Comparison of ENCODE assay signal across 24 cellular contexts in genomic region chr2:219832904-219833303, GRCh38.
"Had no signal": no experiment of that assay in that cellular context is flagged by ENCODE, and none has a peak within 500 bp of the region (broad histone marks: within the 10 kb centered on the region; RNA-seq: fewer than 3 reads in every experiment).

No MANE protein-coding gene starts in this region.

- H3K4me3 Mint-ChIP-seq: mesothelial cell of epicardium; naive B cell; nephron; neural crest cell; stimulated activated naive B cell treated with anti-CD40 and anti-IgM and Interleukin-4, amounts not matched to agents 10 μg/mL and 1 μg/mL and 100 μg/mL, for 72 hours; stimulated activated naive CD8-positive, alpha-beta T cell treated with anti-CD3 and anti-CD28 coated beads, Interleukin-15, Interleukin-2, amounts not matched to agents 100 ng/mL and 50 ng/mL, for 24 hours had no signal

- DNase-seq: head of caudate nucleus; hippocampal formation; kidney glomerular epithelial cell; left cardiac atrium; lower lobe of right lung; mammary epithelial cell; mesenchymal stem cell; naive B cell; nucleus accumbens; psoas muscle; right lobe of liver; stimulated activated CD4-positive, alpha-beta T cell treated with anti-CD3 and anti-CD28 coated beads, Interleukin-1b, Interleukin-23, amount 100 ng/mL, for 48 hours; stimulated activated CD4-positive, alpha-beta T cell treated with anti-CD3 and anti-CD28 coated beads, Interleukin-4, amount 100 ng/mL, for 1 hour; stimulated activated naive B cell treated with anti-CD40 and anti-IgM and Interleukin-4, amounts not matched to agents 10 μg/mL and 1 μg/mL and 100 μg/mL, for 72 hours; substantia nigra; upper lobe of left lung had no signal

- H3K79me2 ChIP-seq: parathyroid adenoma had no signal

- H3K4me3 ChIP-seq: lower lobe of right lung, psoas muscle, right lobe of liver, smooth muscle cell, tibial nerve, upper lobe of left lung had no signal

- H3K9ac ChIP-seq: parathyroid adenoma had no signal

- H3K36me3 Mint-ChIP-seq: naive B cell; stimulated activated naive B cell treated with anti-CD40 and anti-IgM and Interleukin-4, amounts not matched to agents 10 μg/mL and 1 μg/mL and 100 μg/mL, for 72 hours had no signal

- H3K4me1 Mint-ChIP-seq: naive B cell; neural crest cell; stimulated activated naive B cell treated with anti-CD40 and anti-IgM and Interleukin-4, amounts not matched to agents 10 μg/mL and 1 μg/mL and 100 μg/mL, for 72 hours had no signal

- ATAC-seq: left cardiac atrium, left lobe of liver, lower lobe of right lung, psoas muscle had no signal

- H2AFZ ChIP-seq: parathyroid adenoma had no signal

- H3K4me2 ChIP-seq: smooth muscle cell had no signal

- H3K27me3 Mint-ChIP-seq: naive B cell; stimulated activated naive B cell treated with anti-CD40 and anti-IgM and Interleukin-4, amounts not matched to agents 10 μg/mL and 1 μg/mL and 100 μg/mL, for 72 hours; stimulated activated naive CD8-positive, alpha-beta T cell treated with anti-CD3 and anti-CD28 coated beads, Interleukin-15, Interleukin-2, amounts not matched to agents 100 ng/mL and 50 ng/mL, for 24 hours had no signal

- H3K36me3 ChIP-seq: lower lobe of right lung, right lobe of liver, tibial nerve, upper lobe of left lung had no signal

- H3K27ac ChIP-seq: lower lobe of right lung, parathyroid adenoma, psoas muscle, right lobe of liver, tibial nerve, upper lobe of left lung had no signal

- H3K9me3 Mint-ChIP-seq: neural crest cell; stimulated activated naive CD8-positive, alpha-beta T cell treated with anti-CD3 and anti-CD28 coated beads, Interleukin-15, Interleukin-2, amounts not matched to agents 100 ng/mL and 50 ng/mL, for 24 hours had no signal

- H3K27me3 ChIP-seq: right lobe of liver, tibial nerve, upper lobe of left lung had no signal

- H3K9me3 ChIP-seq: lower lobe of right lung, psoas muscle, right lobe of liver, tibial nerve, upper lobe of left lung had no signal

- H3K27ac Mint-ChIP-seq: mesothelial cell of epicardium; naive B cell; nephron; stimulated activated naive B cell treated with anti-CD40 and anti-IgM and Interleukin-4, amounts not matched to agents 10 μg/mL and 1 μg/mL and 100 μg/mL, for 72 hours; stimulated activated naive CD8-positive, alpha-beta T cell treated with anti-CD3 and anti-CD28 coated beads, Interleukin-15, Interleukin-2, amounts not matched to agents 100 ng/mL and 50 ng/mL, for 24 hours had no signal

- H3K4me1 ChIP-seq: lower lobe of right lung, parathyroid adenoma, psoas muscle, right lobe of liver, tibial nerve, upper lobe of left lung had no signal
